ENCODE assay signal across 8 cellular contexts in the genomic region with DNA sequence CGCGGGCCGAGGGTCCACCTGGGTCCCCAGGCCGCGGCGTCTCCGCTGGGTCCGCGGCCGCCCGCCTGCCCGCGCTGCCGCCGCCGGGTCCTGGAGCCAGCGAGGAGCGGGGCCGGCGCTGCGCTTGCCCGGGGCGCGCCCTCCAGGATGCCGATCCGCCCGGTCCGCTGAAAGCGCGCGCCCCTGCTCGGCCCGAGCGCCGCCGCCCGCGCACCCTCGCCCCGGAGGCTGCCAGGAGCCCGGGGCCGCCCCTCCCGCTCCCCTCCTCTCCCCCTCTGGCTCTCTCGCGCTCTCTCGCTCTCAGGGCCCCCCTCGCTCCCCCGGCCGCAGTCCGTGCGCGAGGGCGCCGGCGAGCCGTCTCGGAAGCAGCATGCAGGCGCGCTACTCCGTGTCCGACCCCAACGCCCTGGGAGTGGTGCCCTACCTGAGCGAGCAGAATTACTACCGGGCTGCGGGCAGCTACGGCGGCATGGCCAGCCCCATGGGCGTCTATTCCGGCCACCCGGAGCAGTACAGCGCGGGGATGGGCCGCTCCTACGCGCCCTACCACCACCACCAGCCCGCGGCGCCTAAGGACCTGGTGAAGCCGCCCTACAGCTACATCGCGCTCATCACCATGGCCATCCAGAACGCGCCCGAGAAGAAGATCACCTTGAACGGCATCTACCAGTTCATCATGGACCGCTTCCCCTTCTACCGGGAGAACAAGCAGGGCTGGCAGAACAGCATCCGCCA. TPM values are rescaled to one million over a fixed set of nuclear protein-coding genes. Genes with fewer than 3 reads are reported as not detected.
DNase-seq lines count a peak whose midpoint lies in the region; ATAC-seq and TF ChIP-seq lines count a peak whose summit lies in the region.

No MANE protein-coding gene starts in this region.

- peaks cover 0 to 3% (median 0%) of the 10 kb centered on the region in 7 donors for H3K9me3 Mint-ChIP-seq in CD4-positive, CD25-positive, alpha-beta regulatory T cell
- no peaks in the 10 kb centered on the region for H3K9me3 Mint-ChIP-seq in nephron progenitor cell

- no peaks in the 10 kb centered on the region for H3K9me3 ChIP-seq in CD4-positive, CD25-positive, alpha-beta regulatory T cell (ENCODE audit: control insufficient read depth in 2 of 2, low read length in 2 of 2)
- H3K9me3 ChIP-seq in SJCRH30 (replicated peaks) (no peaks in the 10 kb centered on the region), esophagus muscularis mucosa (no peaks in the 10 kb centered on the region)

- H3K27ac ChIP-seq in CD4-positive, CD25-positive, alpha-beta regulatory T cell (ENCODE audit: insufficient read depth, low read length, poor library complexity, severe bottlenecking): no peak overlapping the region
- H3K27ac ChIP-seq in SJCRH30 (peak overlapping the region; percentile 57), esophagus muscularis mucosa (replicated peaks in 1 of 4) (peak overlapping the region; percentile 33 to 66 (median 56))

- WGBS in esophagus muscularis mucosa: 2% methylated on average over 20 of the region's 88 CpGs

- no peaks in the 10 kb centered on the region for H3K36me3 ChIP-seq in CD4-positive, CD25-positive, alpha-beta regulatory T cell (ENCODE audit: control insufficient read depth, insufficient read depth, low read length)
- H3K36me3 ChIP-seq in SJCRH30: peaks cover 14% of the 10 kb centered on the region
- H3K36me3 ChIP-seq in esophagus muscularis mucosa: no peaks in the 10 kb centered on the region

- no peak overlapping the region for H3K4me3 ChIP-seq in CD4-positive, CD25-positive, alpha-beta regulatory T cell (ENCODE audit: low read depth, low read length)
- H3K4me3 ChIP-seq in SJCRH30 (peak overlapping the region; percentile 74), esophagus muscularis mucosa (peak overlapping the region; percentile 44 to 61 (median 48))

- TF ChIP-seq EP300 in esophagus muscularis mucosa (IDR thresholded peaks at IDR 0.05): no peak

- no peak for ATAC-seq in CD4-positive, CD25-positive, alpha-beta regulatory T cell (ENCODE audit: low read depth in 2 of 2)
- ATAC-seq in HG02588 (IDR thresholded peaks at IDR 0.05; ENCODE audit: unreplicated experiment) (no peak), HG02981 (IDR thresholded peaks at IDR 0.05; ENCODE audit: unreplicated experiment) (no peak), HG03135 (IDR thresholded peaks at IDR 0.05; ENCODE audit: unreplicated experiment) (no peak), GM19467 (IDR thresholded peaks at IDR 0.05; ENCODE audit: unreplicated experiment) (no peak)

- H3K4me1 Mint-ChIP-seq in CD4-positive, CD25-positive, alpha-beta regulatory T cell: peaks cover 5 to 29% (median 13%) of the 10 kb centered on the region in 4 donors
- peaks cover 53% of the 10 kb centered on the region for H3K4me1 Mint-ChIP-seq in nephron progenitor cell

- no peak overlapping the region for H3K27ac Mint-ChIP-seq in CD4-positive, CD25-positive, alpha-beta regulatory T cell
- H3K27ac Mint-ChIP-seq in nephron progenitor cell: peak overlapping the region; percentile 97

- no peaks in the 10 kb centered on the region for H3K36me3 Mint-ChIP-seq in CD4-positive, CD25-positive, alpha-beta regulatory T cell
- H3K36me3 Mint-ChIP-seq in nephron progenitor cell (ENCODE audit: low read depth): peaks cover 31% of the 10 kb centered on the region

- TF ChIP-seq CTCF in esophagus muscularis mucosa (IDR thresholded peaks at IDR 0.05) (no peak), nephron progenitor cell (IDR thresholded peaks at IDR 0.05) (no peak)

- H3K4me3 Mint-ChIP-seq in CD4-positive, CD25-positive, alpha-beta regulatory T cell: peak overlapping the region in 3 of 4 donors; percentile 28 to 69 (median 29)
- H3K4me3 Mint-ChIP-seq in nephron progenitor cell: peak overlapping the region; percentile 95

- intact Hi-C loops in esophagus muscularis mucosa (cut with DNase I): no loop called here

- peaks cover 28% of the 10 kb centered on the region for H3K27me3 ChIP-seq in CD4-positive, CD25-positive, alpha-beta regulatory T cell (ENCODE audit: control insufficient read depth, insufficient read depth, low read length)
- H3K27me3 ChIP-seq in SJCRH30: no peaks in the 10 kb centered on the region
- H3K27me3 ChIP-seq in esophagus muscularis mucosa: peaks cover 0 to 96% (median 54%) of the 10 kb centered on the region in 4 donors

- peaks cover 73% of the 10 kb centered on the region for H3K27me3 Mint-ChIP-seq in CD4-positive, CD25-positive, alpha-beta regulatory T cell
- H3K27me3 Mint-ChIP-seq in nephron progenitor cell (ENCODE audit: low read depth, poor library complexity): peaks cover 56% of the 10 kb centered on the region

- H3K4me1 ChIP-seq in CD4-positive, CD25-positive, alpha-beta regulatory T cell (ENCODE audit: control insufficient read depth, insufficient read depth, low read length, poor library complexity, severe bottlenecking): peaks cover 15% of the 10 kb centered on the region
- H3K4me1 ChIP-seq in SJCRH30 (peaks cover 7% of the 10 kb centered on the region; the same call in 1 of the 2 replicates), esophagus muscularis mucosa (peaks cover 5 to 47% (median 33%) of the 10 kb centered on the region in 4 donors)

- TF ChIP-seq POLR2A in esophagus muscularis mucosa (IDR thresholded peaks at IDR 0.05; ENCODE audit: low read depth): no peak

- DNase-seq in CD4-positive, CD25-positive, alpha-beta regulatory T cell: peak in 1 of 3 donors; percentile 22
- DNase-seq in SJCRH30: peak; percentile 57 to 60
- no peak for DNase-seq in esophagus muscularis mucosa (ENCODE audit: extremely low spot score)
- peak; percentile 73 for DNase-seq in nephron progenitor cell

RNA-seq across cellular contexts. Expression of a gene that starts 0.5 kb away (rescaled TPM):
- not detected for total RNA-seq in CD4-positive, CD25-positive, alpha-beta regulatory T cell
- not detected for polyA plus RNA-seq in CD4-positive, CD25-positive, alpha-beta regulatory T cell
- total RNA-seq in SJCRH30 (2014; rRNA removed; shearing (Covaris generic)): 3.0 and 3.1 TPM in 2 replicates
- 1 to 10 TPM in 2 of 4 donors, under 1 TPM in 2; 0.71 to 1.7 (median 1.1) TPM for total RNA-seq in esophagus muscularis mucosa

RNA-seq across cellular contexts. Expression of a gene that starts 11.2 kb away (rescaled TPM):
- total RNA-seq in CD4-positive, CD25-positive, alpha-beta regulatory T cell: not detected
- not detected for polyA plus RNA-seq in CD4-positive, CD25-positive, alpha-beta regulatory T cell
- total RNA-seq in SJCRH30 (2014; rRNA removed; shearing (Covaris generic)): 4.0 and 5.5 TPM in 2 replicates
- under 1 TPM; 0.52 to 0.83 (median 0.69) TPM for total RNA-seq in esophagus muscularis mucosa

RNA-seq across cellular contexts. Expression of a gene that starts 12.1 kb away (rescaled TPM):
- 18.4 TPM for total RNA-seq in CD4-positive, CD25-positive, alpha-beta regulatory T cell
- polyA plus RNA-seq in CD4-positive, CD25-positive, alpha-beta regulatory T cell: 10 to 100 TPM; 13.4 to 19.4 (median 16.2) TPM
- 5.9 and 7.2 TPM in 2 replicates for total RNA-seq in SJCRH30 (2014; rRNA removed; shearing (Covaris generic))
- total RNA-seq in esophagus muscularis mucosa: 10 to 100 TPM; 10.1 to 17.9 (median 15.5) TPM

RNA-seq across cellular contexts. Expression of a gene that starts 56.8 kb away (rescaled TPM):
- total RNA-seq in CD4-positive, CD25-positive, alpha-beta regulatory T cell: not detected
- polyA plus RNA-seq in CD4-positive, CD25-positive, alpha-beta regulatory T cell: not detected
- total RNA-seq in SJCRH30 (2014; rRNA removed; shearing (Covaris generic)): 24.6 and 24.9 TPM in 2 replicates
- 10 to 100 TPM; 40.7 to 94.5 (median 69.3) TPM for total RNA-seq in esophagus muscularis mucosa
